15 cellular contexts compared by ENCODE assay signal in the genomic region with DNA sequence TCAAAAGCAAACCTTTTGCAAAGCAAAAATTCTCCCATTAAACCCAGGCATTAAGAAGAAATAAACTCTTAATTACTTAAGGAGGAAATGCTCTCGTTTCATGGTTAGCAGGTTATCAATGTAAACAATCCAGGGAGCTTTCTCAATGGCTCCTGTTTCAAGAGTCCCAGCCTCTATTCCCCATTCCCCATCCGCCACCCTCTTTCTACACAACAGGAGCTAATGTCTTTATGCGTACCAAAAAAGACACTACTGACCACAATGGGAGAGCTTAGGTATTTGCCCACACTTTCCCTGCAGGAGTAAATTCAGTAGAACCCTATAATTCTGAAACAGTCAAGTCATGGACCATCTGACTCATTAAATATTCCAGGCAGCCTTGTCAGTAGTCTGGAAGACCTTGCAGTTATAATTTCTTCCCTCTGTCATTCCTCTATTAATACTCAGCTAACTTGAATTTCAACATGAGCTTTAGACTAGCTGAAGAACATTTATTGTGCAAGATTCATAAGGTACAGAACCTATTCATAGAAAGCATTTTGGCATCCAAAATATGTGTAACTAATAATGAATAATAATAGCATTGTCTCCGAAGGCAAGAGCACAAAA. TPM values are rescaled to one million over a fixed set of nuclear protein-coding genes. Genes with fewer than 3 reads are reported as not detected.
DNase-seq lines count a peak whose midpoint lies in the region; ATAC-seq lines count a peak whose summit lies in the region.
"Had no signal": no experiment of that assay in that cellular context is flagged by ENCODE, and none has a peak within 500 bp of the region (broad histone marks: within the 10 kb centered on the region; RNA-seq: fewer than 3 reads in every experiment).

No MANE protein-coding gene starts in this region.

- peaks cover 10% of the 10 kb centered on the region for H3K27me3 Mint-ChIP-seq in stimulated activated naive CD8-positive, alpha-beta T cell treated with anti-CD3 and anti-CD28 coated beads, Interleukin-15, amount 100 ng/mL, for 72 hours
- H3K27me3 Mint-ChIP-seq: CD4-positive, alpha-beta T cell; naive thymus-derived CD4-positive, alpha-beta T cell had no signal

- H3K4me1 Mint-ChIP-seq in stimulated activated naive CD8-positive, alpha-beta T cell treated with anti-CD3 and anti-CD28 coated beads, Interleukin-15, amount 100 ng/mL, for 72 hours = no peaks in the 10 kb centered on the region

- peak; percentile 4 for DNase-seq in COLO829 (ENCODE audit: low spot score)
- peak; percentile 72 for DNase-seq in RPMI7951 (ENCODE audit: low read depth)
- DNase-seq in fibroblast of peridontal ligament (ENCODE audit: extremely low read depth) = peak; percentile 89
- peak; percentile 78 for DNase-seq in renal cortical epithelial cell (ENCODE audit: low read depth)
- no peak for DNase-seq in stimulated activated naive CD8-positive, alpha-beta T cell treated with anti-CD3 and anti-CD28 coated beads, Interleukin-15, amount 100 ng/mL, for 72 hours
- no peak for DNase-seq in retina
- no peak for DNase-seq in NCI-H2171 (lab: John Stamatoyannopoulos, UW)
- DNase-seq: activated CD8-positive, alpha-beta memory T cell treated with anti-CD3 and anti-CD28 coated beads, Interleukin-2, amount 50 U/mL, for 4 hours; adrenal gland; CD4-positive, alpha-beta T cell; naive thymus-derived CD4-positive, alpha-beta T cell; NCI-H1048; NCI-H524; SJCRH30 had no signal

- no peak overlapping the region for H3K4me3 Mint-ChIP-seq in stimulated activated naive CD8-positive, alpha-beta T cell treated with anti-CD3 and anti-CD28 coated beads, Interleukin-15, amount 100 ng/mL, for 72 hours
- H3K4me3 Mint-ChIP-seq: CD4-positive, alpha-beta T cell; naive thymus-derived CD4-positive, alpha-beta T cell had no signal

- ATAC-seq in GM18870 (IDR thresholded peaks at IDR 0.05; ENCODE audit: unreplicated experiment) = no peak
- no peak for ATAC-seq in stimulated activated naive CD8-positive, alpha-beta T cell treated with anti-CD3 and anti-CD28 coated beads, Interleukin-15, amount 100 ng/mL, for 72 hours
- ATAC-seq: naive thymus-derived CD4-positive, alpha-beta T cell had no signal

- no peak overlapping the region for H3K27ac Mint-ChIP-seq in stimulated activated naive CD8-positive, alpha-beta T cell treated with anti-CD3 and anti-CD28 coated beads, Interleukin-15, amount 100 ng/mL, for 72 hours
- H3K27ac Mint-ChIP-seq: CD4-positive, alpha-beta T cell; naive thymus-derived CD4-positive, alpha-beta T cell had no signal

- peaks cover 0 to 7% of the 10 kb centered on the region in 2 donors for H3K9me3 Mint-ChIP-seq in stimulated activated naive CD8-positive, alpha-beta T cell treated with anti-CD3 and anti-CD28 coated beads, Interleukin-15, amount 100 ng/mL, for 72 hours
- H3K9me3 Mint-ChIP-seq: CD4-positive, alpha-beta T cell had no signal

RNA-seq across cellular contexts. Expression of a gene that starts 48.6 kb away (rescaled TPM):
- total RNA-seq in RPMI7951 (2014; rRNA removed; shearing (Covaris generic)) = 6.4 and 8.5 TPM in 2 replicates
- 11.7 and 12.9 TPM in 2 replicates for total RNA-seq in renal cortical epithelial cell

Comparison
In these comparisons a context has a peak if more than half of its experiments do, and no peak if none do; other contexts are left out.
1. DNase-seq: peak in COLO829 (single experiment), RPMI7951 (single experiment), fibroblast of peridontal ligament (single experiment) and renal cortical epithelial cell (single experiment); none in stimulated activated naive CD8-positive, alpha-beta T cell treated with anti-CD3 and anti-CD28 coated beads, Interleukin-15, amount 100 ng/mL, for 72 hours (0 of 2), retina (single experiment) and NCI-H2171 (single experiment).